Comparison of ENCODE assay signal across 18 cellular contexts in genomic region chr15:38042707-38043445, GRCh38.
A peak's percentile ranks its signal among the peaks of the same experiment; 100 is the strongest.
DNase-seq lines count a peak whose midpoint lies in the region; ATAC-seq, FAIRE-seq and TF ChIP-seq lines count a peak whose summit lies in the region.
"Had no signal": no experiment of that assay in that cellular context is flagged by ENCODE, and none has a peak within 500 bp of the region (broad histone marks: within the 10 kb centered on the region; RNA-seq: fewer than 3 reads in every experiment).

No MANE protein-coding gene starts in this region.

- H3K4me3 ChIP-seq in astrocyte (ENCODE audit: insufficient read depth, low read depth, low read length) (no peak overlapping the region), lower lobe of right lung (no peak overlapping the region), spleen (peak overlapping the region in 1 of 8 donors; percentile 36)
- H3K4me3 ChIP-seq: HAP-1 had no signal

- no peaks in the 10 kb centered on the region for H3K9me3 ChIP-seq in astrocyte (ENCODE audit: insufficient read depth, low read depth, low read length)
- no peaks in the 10 kb centered on the region for H3K9me3 ChIP-seq in lower lobe of right lung
- H3K9me3 ChIP-seq in spleen = no peaks in the 10 kb centered on the region
- H3K9me3 ChIP-seq: HAP-1 had no signal

- no peaks in the 10 kb centered on the region for H3K79me2 ChIP-seq in astrocyte (ENCODE audit: insufficient read depth, low read length)

- peak overlapping the region; percentile 4 for H3K4me2 ChIP-seq in astrocyte (ENCODE audit: low read length)

- H4K20me1 ChIP-seq in astrocyte (ENCODE audit: insufficient read depth, low read length) = no peaks in the 10 kb centered on the region

- no peaks in the 10 kb centered on the region for H3K27me3 ChIP-seq in astrocyte (ENCODE audit: insufficient read depth, low read length)
- H3K27me3 ChIP-seq in lower lobe of right lung (ENCODE audit: low read depth) = no peaks in the 10 kb centered on the region
- H3K27me3 ChIP-seq in spleen (replicated peaks in 1 of 7) = no peaks in the 10 kb centered on the region

- peak overlapping the region; percentile 2 for H3K27ac Mint-ChIP-seq in activated CD8-positive, alpha-beta memory T cell treated with anti-CD3 and anti-CD28 coated beads, Interleukin-2, amount 10 ng/mL, durations not matched to agents 7 days and 5 days
- H3K27ac Mint-ChIP-seq in astrocyte (ENCODE audit: unreplicated experiment) = peak overlapping the region; percentile 93
- H3K27ac Mint-ChIP-seq: activated naive CD4-positive, alpha-beta T cell treated with anti-CD3 and anti-CD28 coated beads, Interleukin-2, amount 50 U/mL, for 72 hours; T-helper 17 cell had no signal

- H3K4me1 ChIP-seq in astrocyte (ENCODE audit: insufficient read depth, low read length) (peaks cover 26% of the 10 kb centered on the region), lower lobe of right lung (peaks cover 17% of the 10 kb centered on the region), spleen (peaks cover 0 to 25% (median 23%) of the 10 kb centered on the region in 6 donors)
- H3K4me1 ChIP-seq: HAP-1 had no signal

- intact Hi-C loops in lower lobe of right lung (cut with DNase I) = no loop called here
- intact Hi-C loops in spleen (cut with DNase I; ENCODE audit: low total_unique reads) = no loop called here

- no peak for FAIRE-seq in astrocyte (lab: Jason Lieb, UNC)
- FAIRE-seq: islet of Langerhans had no signal

- ATAC-seq in activated CD8-positive, alpha-beta memory T cell treated with anti-CD3 and anti-CD28 coated beads, Interleukin-2, amount 10 ng/mL, durations not matched to agents 7 days and 5 days = no peak
- peak; percentile 64 to 76 for ATAC-seq in lower lobe of right lung
- ATAC-seq: activated naive CD4-positive, alpha-beta T cell treated with anti-CD3 and anti-CD28 coated beads, Interleukin-2, amount 50 U/mL, for 72 hours; T-helper 17 cell had no signal

- H2AFZ ChIP-seq in astrocyte (ENCODE audit: low read depth, low read length) = peak overlapping the region; percentile 30

- TF ChIP-seq CTCF in astrocyte (IDR thresholded peaks at IDR 0.05; ENCODE audit: insufficient read depth, low read depth, low read length) (no peak), lower lobe of right lung (IDR thresholded peaks at IDR 0.05) (no peak), spleen (IDR thresholded peaks at IDR 0.05 in 8 of 11, conservative IDR thresholded peaks at IDR 0.05 in 3 of 11) (no peak)

- CTCF ChIA-PET in activated CD8-positive, alpha-beta memory T cell treated with anti-CD3 and anti-CD28 coated beads, Interleukin-2, amount 10 ng/mL, durations not matched to agents 7 days and 5 days (lab: Charles Lee) = no interaction called here

- no peaks in the 10 kb centered on the region for H3K9me3 Mint-ChIP-seq in activated CD8-positive, alpha-beta memory T cell treated with anti-CD3 and anti-CD28 coated beads, Interleukin-2, amount 10 ng/mL, durations not matched to agents 7 days and 5 days (ENCODE audit: low read depth)
- H3K9me3 Mint-ChIP-seq in astrocyte (ENCODE audit: unreplicated experiment) = no peaks in the 10 kb centered on the region
- H3K9me3 Mint-ChIP-seq: activated naive CD4-positive, alpha-beta T cell treated with anti-CD3 and anti-CD28 coated beads, Interleukin-2, amount 50 U/mL, for 72 hours had no signal

- TF ChIP-seq POLR2A in spleen (IDR thresholded peaks at IDR 0.05) = no peak

- WGBS in spleen, 5 donors = 37 to 51% (median 42%) methylated on average over 9 of the region's 9 CpGs

- no peak overlapping the region for H3K9ac ChIP-seq in astrocyte (ENCODE audit: low read length)

- peaks cover 14% of the 10 kb centered on the region for H3K4me1 Mint-ChIP-seq in activated CD8-positive, alpha-beta memory T cell treated with anti-CD3 and anti-CD28 coated beads, Interleukin-2, amount 10 ng/mL, durations not matched to agents 7 days and 5 days
- H3K4me1 Mint-ChIP-seq in astrocyte (ENCODE audit: low read depth, unreplicated experiment) = peaks cover 30% of the 10 kb centered on the region
- H3K4me1 Mint-ChIP-seq: T-helper 17 cell had no signal

- no peaks in the 10 kb centered on the region for H3K36me3 Mint-ChIP-seq in activated CD8-positive, alpha-beta memory T cell treated with anti-CD3 and anti-CD28 coated beads, Interleukin-2, amount 10 ng/mL, durations not matched to agents 7 days and 5 days
- no peaks in the 10 kb centered on the region for H3K36me3 Mint-ChIP-seq in astrocyte (ENCODE audit: low read depth, unreplicated experiment)
- H3K36me3 Mint-ChIP-seq: activated naive CD4-positive, alpha-beta T cell treated with anti-CD3 and anti-CD28 coated beads, Interleukin-2, amount 50 U/mL, for 72 hours had no signal

- H3K27ac ChIP-seq in astrocyte (ENCODE audit: low read depth, low read length) (no peak overlapping the region), lower lobe of right lung (peak overlapping the region; percentile 58), spleen (peak overlapping the region in 7 of 8 donors; percentile 32 to 83 (median 66))

- no peak for DNase-seq in activated CD8-positive, alpha-beta memory T cell treated with anti-CD3 and anti-CD28 coated beads, Interleukin-2, amount 10 ng/mL, durations not matched to agents 7 days and 5 days
- no peak for DNase-seq in activated CD8-positive, alpha-beta memory T cell treated with anti-CD3 and anti-CD28 coated beads for 24 hours
- DNase-seq in astrocyte (ENCODE audit: low read depth) = no peak
- DNase-seq in lower lobe of right lung = no peak
- DNase-seq in spleen = peak; percentile 82
- DNase-seq in activated T-cell treated with anti-CD3 and anti-CD28 coated beads, Interleukin-2, amount 50 U/mL, for 1 hour = no peak
- no peak for DNase-seq in activated CD4-positive, alpha-beta T cell treated with anti-CD3 and anti-CD28 coated beads for 4 hours
- DNase-seq in SK-N-DZ (ENCODE audit: low spot score) = no peak
- DNase-seq: cortex of kidney; foreskin fibroblast; NCI-H1436; NCI-H774; occipital lobe; stimulated activated CD4-positive, alpha-beta T cell treated with anti-CD3 and anti-CD28 coated beads, Interleukin-2, amount 100 ng/mL, for 24 hours; T-helper 17 cell had no signal

- H3K4me3 Mint-ChIP-seq in activated CD8-positive, alpha-beta memory T cell treated with anti-CD3 and anti-CD28 coated beads, Interleukin-2, amount 10 ng/mL, durations not matched to agents 7 days and 5 days = no peak overlapping the region
- H3K4me3 Mint-ChIP-seq in astrocyte (ENCODE audit: unreplicated experiment) = peak overlapping the region; percentile 73
- H3K4me3 Mint-ChIP-seq: T-helper 17 cell had no signal

- no peaks in the 10 kb centered on the region for H3K36me3 ChIP-seq in astrocyte (ENCODE audit: insufficient read depth, low read length)
- no peaks in the 10 kb centered on the region for H3K36me3 ChIP-seq in lower lobe of right lung
- H3K36me3 ChIP-seq in spleen = no peaks in the 10 kb centered on the region
- H3K36me3 ChIP-seq: HAP-1 had no signal

- H3K27me3 Mint-ChIP-seq in activated CD8-positive, alpha-beta memory T cell treated with anti-CD3 and anti-CD28 coated beads, Interleukin-2, amount 10 ng/mL, durations not matched to agents 7 days and 5 days = peaks cover 26% of the 10 kb centered on the region
- no peaks in the 10 kb centered on the region for H3K27me3 Mint-ChIP-seq in astrocyte (ENCODE audit: low read depth, unreplicated experiment)
